In the genomic region with DNA sequence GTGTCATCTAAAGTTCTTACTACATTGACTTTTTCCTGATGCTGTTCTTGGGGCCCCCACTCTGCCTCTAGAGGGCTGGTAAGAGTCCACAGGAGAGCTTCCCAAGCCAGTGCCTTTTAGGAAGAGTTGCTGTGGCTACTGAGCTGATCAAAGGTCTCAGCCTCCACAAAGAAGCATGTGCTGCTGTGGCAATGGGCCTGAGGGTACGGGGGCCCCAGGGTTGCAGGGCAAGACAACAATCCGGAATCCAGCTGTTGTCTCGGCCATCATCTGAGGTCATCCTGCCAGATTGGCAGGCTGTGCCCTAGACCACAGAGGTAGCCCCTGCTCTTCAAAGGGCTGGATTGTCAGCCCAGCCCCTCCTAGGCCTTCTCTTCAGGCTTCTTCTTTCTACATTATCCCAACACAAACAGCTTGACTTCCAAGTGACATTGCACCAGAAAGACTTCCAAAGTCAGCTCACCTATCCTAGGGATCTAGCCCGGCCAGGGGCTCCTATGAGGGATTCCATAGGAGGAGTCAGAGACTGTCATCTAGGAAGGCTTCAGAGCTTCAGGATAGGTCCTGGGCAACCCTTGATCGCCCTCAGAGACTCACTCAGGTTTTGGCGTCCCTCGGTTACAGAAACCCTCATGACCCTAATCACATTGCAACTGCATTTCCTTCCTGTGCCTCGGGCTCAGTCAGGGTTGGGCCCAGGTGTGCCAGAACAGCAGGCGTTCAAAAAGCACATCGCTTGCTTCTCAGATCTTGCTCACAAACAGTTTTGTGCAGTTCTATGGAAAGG, we compare ENCODE assay signal across 1 cellular context.
TF ChIP-seq lines count a peak whose summit lies in the region.

No MANE protein-coding gene starts in this region.

TF ChIP-seq in WTC11, 78 proteins besides CTCF, POLR2A, EP300 and RAD21:
- no peak for TF ChIP-seq E2F1 (CRISPR knock-in tag; IDR thresholded peaks at IDR 0.05)
- no peak for TF ChIP-seq E2F5 (CRISPR knock-in tag; IDR thresholded peaks at IDR 0.05)
- no peak for TF ChIP-seq USF1 (CRISPR knock-in tag; IDR thresholded peaks at IDR 0.05)
- no peak for TF ChIP-seq TEAD4 (CRISPR knock-in tag; IDR thresholded peaks at IDR 0.05)
- no peak for TF ChIP-seq HMGXB4 (CRISPR knock-in tag; IDR thresholded peaks at IDR 0.05)
- TF ChIP-seq IRF2 (CRISPR knock-in tag; IDR thresholded peaks at IDR 0.05; ENCODE audit: borderline replicate concordance, low read depth) = no peak
- TF ChIP-seq ZNF121 (CRISPR knock-in tag; IDR thresholded peaks at IDR 0.05) = no peak
- TF ChIP-seq CREM (CRISPR knock-in tag; IDR thresholded peaks at IDR 0.05) = no peak
- TF ChIP-seq RELA (CRISPR knock-in tag; IDR thresholded peaks at IDR 0.05; ENCODE audit: borderline replicate concordance) = no peak
- no peak for TF ChIP-seq JUN (CRISPR knock-in tag; IDR thresholded peaks at IDR 0.05)
